ENCODE assay signal across 19 cellular contexts in the genomic region with DNA sequence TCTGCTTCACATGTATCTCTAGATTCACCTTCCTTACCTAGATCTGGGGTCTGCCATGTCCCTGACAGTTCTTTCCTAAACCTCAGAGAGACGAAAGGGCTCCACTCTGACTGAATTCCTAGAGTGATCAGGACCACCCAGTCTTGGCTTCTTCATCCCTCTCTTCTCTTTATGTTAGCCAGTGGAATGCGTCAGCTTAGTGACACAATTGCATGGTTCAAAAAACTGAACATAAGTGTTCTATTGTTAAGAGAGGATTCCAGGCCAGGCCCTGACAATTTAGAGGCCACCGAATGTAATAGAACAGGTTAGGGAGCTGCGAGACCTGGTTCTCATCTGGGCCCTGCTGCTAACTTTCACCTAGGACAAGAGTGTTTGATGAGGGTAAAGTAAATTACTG. TPM values are rescaled to one million over a fixed set of nuclear protein-coding genes. Genes with fewer than 3 reads are reported as not detected.
DNase-seq lines count a peak whose midpoint lies in the region; ATAC-seq and TF ChIP-seq lines count a peak whose summit lies in the region.
"Had no signal": no experiment of that assay in that cellular context is flagged by ENCODE, and none has a peak within 500 bp of the region (broad histone marks: within the 10 kb centered on the region; RNA-seq: fewer than 3 reads in every experiment).

No MANE protein-coding gene starts in this region.

- no peaks in the 10 kb centered on the region for H3K79me1 ChIP-seq in neuronal stem cell (ENCODE audit: low read depth, low read length)

- intact Hi-C loops in dorsolateral prefrontal cortex (cut with DNase I), result no loop called here

- peaks cover 22% of the 10 kb centered on the region for H3K4me1 Mint-ChIP-seq in GM23338

- TF ChIP-seq CTCF in GM23338 (conservative IDR thresholded peaks at IDR 0.05; ENCODE audit: low read depth in 2 of 2) (no peak), dorsolateral prefrontal cortex (IDR thresholded peaks at IDR 0.05 in 54 of 56, conservative IDR thresholded peaks at IDR 0.05 in 2 of 56; ENCODE audit: low read depth in 1 of 56, partially characterized antibody in 56 of 56) (no peak)

- H3K27ac ChIP-seq in GM23338 (ENCODE audit: low read depth) (0 out of 2 replicates have a peak overlapping the region, but pooled peaks have one; percentile 45), SK-N-MC (peak overlapping the region; percentile 62), dorsolateral prefrontal cortex (peak overlapping the region in 50 of 59 donors; percentile 6 to 93 (median 60)), neuronal stem cell (replicated peaks; ENCODE audit: low read length) (peak overlapping the region; percentile 58)
- H3K27ac ChIP-seq: HL-60, KMS-11 had no signal

- no peak overlapping the region for H3K23ac ChIP-seq in neuronal stem cell (ENCODE audit: low read depth, low read length, poor library complexity)

- ATAC-seq in GM23338, result no peak
- ATAC-seq: Panc1 had no signal

- no peak overlapping the region for H2AK5ac ChIP-seq in neuronal stem cell (ENCODE audit: low read depth, low read length)

- H3K9ac ChIP-seq in SK-N-MC (ENCODE audit: insufficient read length) (peak overlapping the region; percentile 11), neuronal stem cell (ENCODE audit: low read depth, low read length, poor library complexity) (no peak overlapping the region)
- H3K9ac ChIP-seq: KMS-11 had no signal

- no peak overlapping the region for H4K8ac ChIP-seq in neuronal stem cell (ENCODE audit: low read depth, low read length)

- no peak overlapping the region for H4K91ac ChIP-seq in neuronal stem cell (ENCODE audit: low read depth, low read length, poor library complexity)

- H2BK15ac ChIP-seq in neuronal stem cell (ENCODE audit: low read length), result no peak overlapping the region

- H3K27me3 Mint-ChIP-seq in GM23338 (ENCODE audit: insufficient read depth, low read depth, poor library complexity), result no peaks in the 10 kb centered on the region

- no peak overlapping the region for H3K4me3 ChIP-seq in GM23338
- no peak overlapping the region for H3K4me3 ChIP-seq in SK-N-MC
- H3K4me3 ChIP-seq in dorsolateral prefrontal cortex, result no peak overlapping the region
- H3K4me3 ChIP-seq in neuronal stem cell (ENCODE audit: low read length in 2 of 2), result no peak overlapping the region

- no peak overlapping the region for H3K14ac ChIP-seq in neuronal stem cell (ENCODE audit: low read length)

- DNase-seq in GM23338 (ENCODE audit: low spot score) (no peak), SK-N-MC (ENCODE audit: low read depth, low spot score) (no peak), dorsolateral prefrontal cortex (no peak), neuronal stem cell (ENCODE audit: low spot score) (peak; percentile 69), middle frontal gyrus (ENCODE audit: extremely low spot score, low spot score) (no peak), SKM-1 (lab: John Stamatoyannopoulos, UW; ENCODE audit: unreplicated experiment) (no peak), iPS-NIHi11 (ENCODE audit: low spot score) (no peak)
- no peak for DNase-seq in NK-92 treated with Interleukin-12 subunit alpha and Interleukin-12 subunit beta, amount 100 ng/mL, for 24 hours (lab: John Stamatoyannopoulos, UW)
- DNase-seq: COR-L47, DMS153, NCI-H1105 treated with DMSO at 0.1 percent for 48 hours, NCI-H187 treated with DMSO at 0.1 percent for 48 hours, NCI-H446 treated with DMSO at 0.1 percent for 48 hours, NCI-H748 treated with DMSO at 0.1 percent for 48 hours, SHP77 treated with DMSO at 0.1 percent for 48 hours had no signal

- no peak overlapping the region for H2BK12ac ChIP-seq in neuronal stem cell (ENCODE audit: low read length)

- no peak overlapping the region for H3K4me2 ChIP-seq in GM23338
- H3K4me2 ChIP-seq in neuronal stem cell (ENCODE audit: insufficient read depth, low read length, poor library complexity, severe bottlenecking), result no peak overlapping the region
- H3K4me2 ChIP-seq: KMS-11 had no signal

- H3K27me3 ChIP-seq in GM23338 (ENCODE audit: insufficient read depth) (no peaks in the 10 kb centered on the region), dorsolateral prefrontal cortex (no peaks in the 10 kb centered on the region), neuronal stem cell (ENCODE audit: control insufficient read depth in 3 of 3, insufficient read depth in 3 of 3, low read depth in 1 of 3, low read length in 3 of 3) (no peaks in the 10 kb centered on the region)

- H3K9me3 ChIP-seq in SK-N-MC (ENCODE audit: low read depth, low read length) (no peaks in the 10 kb centered on the region), neuronal stem cell (replicated peaks in 1 of 2; ENCODE audit: control insufficient read depth in 2 of 2, insufficient read depth in 1 of 2, low read depth in 1 of 2, low read length in 2 of 2) (peaks cover 0 to 2% of the 10 kb centered on the region in 2 donors)

- no peak overlapping the region for H3K18ac ChIP-seq in neuronal stem cell (ENCODE audit: low read length)

- no peaks in the 10 kb centered on the region for H3K9me2 ChIP-seq in GM23338 (ENCODE audit: insufficient read depth)

- H4K20me1 ChIP-seq in GM23338 (replicated peaks; ENCODE audit: insufficient read depth), result no peaks in the 10 kb centered on the region

- H3K36me3 Mint-ChIP-seq in GM23338 (ENCODE audit: low read depth), result peaks cover 2% of the 10 kb centered on the region
- H3K36me3 Mint-ChIP-seq: CD14-positive monocyte had no signal

- H3K4me3 Mint-ChIP-seq in GM23338, result no peak overlapping the region
- H3K4me3 Mint-ChIP-seq: CD14-positive monocyte had no signal

- H3K9me3 Mint-ChIP-seq in GM23338, result peaks cover 3% of the 10 kb centered on the region; the same call in 1 of the 3 replicates
- H3K9me3 Mint-ChIP-seq: CD14-positive monocyte had no signal

- no peaks in the 10 kb centered on the region for H3K79me2 ChIP-seq in GM23338 (replicated peaks; ENCODE audit: insufficient read depth)

- H3K4ac ChIP-seq in neuronal stem cell (ENCODE audit: low read length), result no peak overlapping the region

- H2BK120ac ChIP-seq in neuronal stem cell (ENCODE audit: low read depth, low read length), result no peak overlapping the region

- H2AFZ ChIP-seq in GM23338 (no peak overlapping the region), neuronal stem cell (ENCODE audit: low read length) (no peak overlapping the region)

- WGBS in neuronal stem cell (ENCODE audit: extremely low coverage in 2 of 2, insufficient read length in 2 of 2, insufficient replicate concordance in 1 of 2), 2 donors, result no CpG with 5 or more reads among the region's 4 CpGs

- H3K4me1 ChIP-seq in GM23338 (ENCODE audit: insufficient read depth) (peaks cover 13% of the 10 kb centered on the region), neuronal stem cell (ENCODE audit: control insufficient read depth in 2 of 2, insufficient read depth in 1 of 2, low read depth in 1 of 2, low read length in 2 of 2) (peaks cover 6 to 7% of the 10 kb centered on the region in 2 donors)

- H2BK5ac ChIP-seq in neuronal stem cell (ENCODE audit: low read length), result no peak overlapping the region

- H3K27ac Mint-ChIP-seq in GM23338, result no peak overlapping the region

- H3F3A ChIP-seq in GM23338 (replicated peaks; ENCODE audit: low read depth), result peaks cover 7% of the 10 kb centered on the region

- H3K36me3 ChIP-seq in GM23338 (ENCODE audit: insufficient read depth) (no peaks in the 10 kb centered on the region), SK-N-MC (ENCODE audit: insufficient read depth, low read length) (peaks cover 6% of the 10 kb centered on the region; the same call in 1 of the 2 replicates), neuronal stem cell (replicated peaks in 1 of 2; ENCODE audit: control insufficient read depth in 2 of 2, insufficient read depth in 2 of 2, low read length in 2 of 2) (peaks cover under 1 to 8% of the 10 kb centered on the region in 2 donors)

TF ChIP-seq in GM23338, 12 proteins besides CTCF, POLR2A, EP300 and RAD21 (continues in another document):
- TF ChIP-seq POLR2AphosphoS5 (IDR thresholded peaks at IDR 0.05; ENCODE audit: low read depth), result no peak
- TF ChIP-seq JUNB (IDR thresholded peaks at IDR 0.05; ENCODE audit: unreplicated experiment), result no peak
- TF ChIP-seq EZH2phosphoT487 (IDR thresholded peaks at IDR 0.05; ENCODE audit: unreplicated experiment), result no peak
- no peak for TF ChIP-seq CREB1 (CRISPR knock-in tag; IDR thresholded peaks at IDR 0.05; ENCODE audit: low read depth)
- no peak for TF ChIP-seq NANOG (IDR thresholded peaks at IDR 0.05; ENCODE audit: borderline replicate concordance)
- no peak for TF ChIP-seq STAT1 (IDR thresholded peaks at IDR 0.05; ENCODE audit: unreplicated experiment)
- TF ChIP-seq, protein P1, sequence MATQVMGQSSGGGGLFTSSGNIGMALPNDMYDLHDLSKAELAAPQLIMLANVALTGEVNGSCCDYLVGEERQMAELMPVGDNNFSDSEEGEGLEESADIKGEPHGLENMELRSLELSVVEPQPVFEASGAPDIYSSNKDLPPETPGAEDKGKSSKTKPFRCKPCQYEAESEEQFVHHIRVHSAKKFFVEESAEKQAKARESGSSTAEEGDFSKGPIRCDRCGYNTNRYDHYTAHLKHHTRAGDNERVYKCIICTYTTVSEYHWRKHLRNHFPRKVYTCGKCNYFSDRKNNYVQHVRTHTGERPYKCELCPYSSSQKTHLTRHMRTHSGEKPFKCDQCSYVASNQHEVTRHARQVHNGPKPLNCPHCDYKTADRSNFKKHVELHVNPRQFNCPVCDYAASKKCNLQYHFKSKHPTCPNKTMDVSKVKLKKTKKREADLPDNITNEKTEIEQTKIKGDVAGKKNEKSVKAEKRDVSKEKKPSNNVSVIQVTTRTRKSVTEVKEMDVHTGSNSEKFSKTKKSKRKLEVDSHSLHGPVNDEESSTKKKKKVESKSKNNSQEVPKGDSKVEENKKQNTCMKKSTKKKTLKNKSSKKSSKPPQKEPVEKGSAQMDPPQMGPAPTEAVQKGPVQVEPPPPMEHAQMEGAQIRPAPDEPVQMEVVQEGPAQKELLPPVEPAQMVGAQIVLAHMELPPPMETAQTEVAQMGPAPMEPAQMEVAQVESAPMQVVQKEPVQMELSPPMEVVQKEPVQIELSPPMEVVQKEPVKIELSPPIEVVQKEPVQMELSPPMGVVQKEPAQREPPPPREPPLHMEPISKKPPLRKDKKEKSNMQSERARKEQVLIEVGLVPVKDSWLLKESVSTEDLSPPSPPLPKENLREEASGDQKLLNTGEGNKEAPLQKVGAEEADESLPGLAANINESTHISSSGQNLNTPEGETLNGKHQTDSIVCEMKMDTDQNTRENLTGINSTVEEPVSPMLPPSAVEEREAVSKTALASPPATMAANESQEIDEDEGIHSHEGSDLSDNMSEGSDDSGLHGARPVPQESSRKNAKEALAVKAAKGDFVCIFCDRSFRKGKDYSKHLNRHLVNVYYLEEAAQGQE (IDR thresholded peaks at IDR 0.05; ENCODE audit: unreplicated experiment), result no peak

RNA-seq across cellular contexts. Expression of a gene that starts 10.0 kb away (rescaled TPM):
- 13.0 and 15.8 TPM in 2 replicates for total RNA-seq in GM23338 (2014; rRNA removed; shearing (Covaris generic))
- 6.5 and 7.0 TPM in 2 replicates for polyA plus RNA-seq in GM23338 (2016; fragmentation: Nextera tagmentation; extraction: Ambion mirVana)
- total RNA-seq in dorsolateral prefrontal cortex, result 10 to 100 TPM in 118 of 120 experiments, 1 to 10 TPM in 2; 9.9 to 30.2 (median 17.2) TPM
- 7.4 TPM for polyA plus RNA-seq in neuronal stem cell (2013, experiment 1 of 2)
- 8.5 TPM for polyA plus RNA-seq in neuronal stem cell (2013, experiment 2 of 2)
- polyA plus RNA-seq: CD14-positive monocyte had no signal

RNA-seq across cellular contexts. Expression of a gene that starts 40.7 kb away (rescaled TPM):
- 94.9 and 105 TPM in 2 replicates for total RNA-seq in GM23338 (2014; rRNA removed; shearing (Covaris generic))
- polyA plus RNA-seq in GM23338 (2016; fragmentation: Nextera tagmentation; extraction: Ambion mirVana), result 47.5 and 50.3 TPM in 2 replicates
- total RNA-seq in dorsolateral prefrontal cortex, result 10 to 100 TPM; 31.6 to 64.9 (median 50.8) TPM
- 21.0 TPM for polyA plus RNA-seq in neuronal stem cell (2013, experiment 1 of 2)
- 20.1 TPM for polyA plus RNA-seq in neuronal stem cell (2013, experiment 2 of 2)
